8 cellular contexts compared by ENCODE assay signal in the genomic region with DNA sequence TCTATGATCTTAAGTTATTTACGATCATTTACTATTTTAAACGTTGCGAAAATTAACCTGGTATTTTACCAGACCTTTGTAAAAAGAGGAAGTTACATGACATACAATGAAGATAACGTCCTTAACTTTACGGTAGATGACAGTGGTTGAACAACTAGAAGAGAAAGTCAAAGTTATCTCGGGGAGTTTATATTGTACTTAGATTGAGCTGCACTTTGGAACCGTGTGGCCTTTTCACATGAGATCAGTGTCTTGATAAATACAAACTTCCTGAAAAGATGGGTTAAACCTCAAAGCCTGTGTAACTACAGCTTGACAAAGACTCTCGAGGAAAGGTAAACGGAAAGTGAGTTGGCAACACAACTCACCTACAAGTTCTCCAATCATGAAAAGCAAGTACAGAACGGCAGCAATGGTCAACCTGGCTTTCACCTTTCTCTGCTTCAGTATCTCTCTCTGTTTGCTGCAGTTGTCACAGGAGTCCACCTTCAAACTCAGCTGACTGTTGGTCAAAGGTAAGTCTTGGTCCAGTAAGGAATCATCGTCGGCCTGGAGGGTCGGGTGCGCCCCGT. TPM values are rescaled to one million over a fixed set of nuclear protein-coding genes. Genes with fewer than 3 reads are reported as not detected.
DNase-seq lines count a peak whose midpoint lies in the region; ATAC-seq and TF ChIP-seq lines count a peak whose summit lies in the region.

No MANE protein-coding gene starts in this region.

- no peaks in the 10 kb centered on the region for H3K4me1 ChIP-seq in NT2/D1 (ENCODE audit: insufficient read depth, insufficient read length)
- no peaks in the 10 kb centered on the region for H3K4me1 ChIP-seq in mesenchymal stem cell (ENCODE audit: control insufficient read depth, insufficient read depth, low read depth, low read length)
- H3K4me1 ChIP-seq in uterus = peaks cover 3 to 4% of the 10 kb centered on the region in 2 donors

- peak overlapping the region in 1 of 2 experiments; percentile 41 for H3K4ac ChIP-seq in mesenchymal stem cell (ENCODE audit: low read depth in 1 of 2, low read length in 2 of 2)

- no peak overlapping the region for H2AK5ac ChIP-seq in mesenchymal stem cell (ENCODE audit: low read length, severe bottlenecking)

- H3K79me1 ChIP-seq in mesenchymal stem cell (replicated peaks; ENCODE audit: low read length, poor library complexity, severe bottlenecking) = peaks cover 3% of the 10 kb centered on the region

- no peaks in the 10 kb centered on the region for H3K9me3 ChIP-seq in CD4-positive, alpha-beta T cell (ENCODE audit: control insufficient read depth, low read length)
- H3K9me3 ChIP-seq in NT2/D1 (ENCODE audit: insufficient read depth, low read length) (no peaks in the 10 kb centered on the region), mesenchymal stem cell (ENCODE audit: control insufficient read depth, low read length) (no peaks in the 10 kb centered on the region), uterus (no peaks in the 10 kb centered on the region)

- peaks cover 18% of the 10 kb centered on the region for H3K4me1 Mint-ChIP-seq in CD4-positive, alpha-beta T cell (ENCODE audit: low read depth)
- H3K4me1 Mint-ChIP-seq in central memory CD8-positive, alpha-beta T cell = peaks cover 26% of the 10 kb centered on the region

- WGBS in mesenchymal stem cell = 48% methylated on average over 14 of the region's 15 CpGs

- POLR2A ChIA-PET in CD4-positive, alpha-beta T cell (lab: Charles Lee) = interaction anchor here (1.2 to 2.4 kb wide), 2 partner anchors 66 to 119 kb away, joined by 5 to 15 read pairs; a partner anchor contains a TSS

- no peaks in the 10 kb centered on the region for H3K36me3 ChIP-seq in NT2/D1 (ENCODE audit: insufficient read depth, insufficient read length, low read length)
- H3K36me3 ChIP-seq in mesenchymal stem cell (ENCODE audit: control insufficient read depth in 1 of 2, insufficient read depth in 2 of 2, low read depth in 1 of 2, low read length in 2 of 2) = peaks cover 0 to 8% of the 10 kb centered on the region in 2 experiments
- no peaks in the 10 kb centered on the region for H3K36me3 ChIP-seq in uterus

- no peak overlapping the region for H2BK12ac ChIP-seq in mesenchymal stem cell (ENCODE audit: low read length in 2 of 2)

- DNase-seq in CD4-positive, alpha-beta T cell = no peak
- no peak for DNase-seq in NT2/D1 (ENCODE audit: low read depth, low spot score)
- DNase-seq in central memory CD8-positive, alpha-beta T cell (ENCODE audit: low spot score in 2 of 2) = no peak
- no peak for DNase-seq in mesenchymal stem cell
- no peak for DNase-seq in uterus
- DNase-seq in D341Med (ENCODE audit: low spot score) = no peak

- intact Hi-C loops in CD4-positive, alpha-beta T cell (cut with DNase I, micrococcal nuclease) = loop anchor here (2.0 to 10.0 kb wide), 5 partner anchors 63 to 93 kb away; a partner anchor contains a TSS
- intact Hi-C loops in uterus (cut with DNase I; ENCODE audit: low total_unique reads) = no loop called here

- H3K23ac ChIP-seq in mesenchymal stem cell (ENCODE audit: low read length in 2 of 2) = peak overlapping the region in 1 of 2 experiments; percentile 90

- H3K27ac Mint-ChIP-seq in CD4-positive, alpha-beta T cell = peak overlapping the region; percentile 73
- H3K27ac Mint-ChIP-seq in central memory CD8-positive, alpha-beta T cell (ENCODE audit: low read depth) = peak overlapping the region; percentile 62

- H3K27ac ChIP-seq in CD4-positive, alpha-beta T cell (ENCODE audit: low read depth, low read length) = no peak overlapping the region
- H3K27ac ChIP-seq in mesenchymal stem cell (ENCODE audit: low read length, poor library complexity, severe bottlenecking) = no peak overlapping the region
- H3K27ac ChIP-seq in uterus = peak overlapping the region; percentile 94

- TF ChIP-seq POLR2A in uterus (IDR thresholded peaks at IDR 0.05) = no peak

- no peaks in the 10 kb centered on the region for H3K27me3 Mint-ChIP-seq in CD4-positive, alpha-beta T cell
- no peaks in the 10 kb centered on the region for H3K27me3 Mint-ChIP-seq in central memory CD8-positive, alpha-beta T cell

- H2AFZ ChIP-seq in mesenchymal stem cell (ENCODE audit: low read depth, low read length) = peak overlapping the region; percentile 66

- no peak overlapping the region for H2BK15ac ChIP-seq in mesenchymal stem cell (ENCODE audit: low read depth, poor library complexity, severe bottlenecking)

- peak overlapping the region; percentile 49 for H3K4me3 ChIP-seq in NT2/D1 (ENCODE audit: insufficient read length, low read depth)
- peak overlapping the region; percentile 82 to 90 for H3K4me3 ChIP-seq in mesenchymal stem cell (ENCODE audit: insufficient read depth in 1 of 2, low read depth in 1 of 2, low read length in 2 of 2)
- H3K4me3 ChIP-seq in uterus = peak overlapping the region; percentile 60 to 79

- H2BK120ac ChIP-seq in mesenchymal stem cell (ENCODE audit: low read depth, low read length) = no peak overlapping the region

- no peak overlapping the region for H4K91ac ChIP-seq in mesenchymal stem cell (ENCODE audit: low read length)

- H3K9ac ChIP-seq in NT2/D1 (ENCODE audit: insufficient read length, low read depth) (peak overlapping the region; percentile 59), mesenchymal stem cell (ENCODE audit: low read length) (peak overlapping the region; percentile 88)

- H3K36me3 Mint-ChIP-seq in CD4-positive, alpha-beta T cell (ENCODE audit: low read depth) = peaks cover 18% of the 10 kb centered on the region
- H3K36me3 Mint-ChIP-seq in central memory CD8-positive, alpha-beta T cell (ENCODE audit: insufficient read depth) = peaks cover 2% of the 10 kb centered on the region

- no peaks in the 10 kb centered on the region for H3K9me3 Mint-ChIP-seq in CD4-positive, alpha-beta T cell
- H3K9me3 Mint-ChIP-seq in central memory CD8-positive, alpha-beta T cell = no peaks in the 10 kb centered on the region

- peak; percentile 10 for ATAC-seq in CD4-positive, alpha-beta T cell (ENCODE audit: poor library complexity)
- ATAC-seq in GM21447 (IDR thresholded peaks at IDR 0.05; ENCODE audit: unreplicated experiment) (peak; percentile 15), HG03139 (IDR thresholded peaks at IDR 0.05; ENCODE audit: unreplicated experiment) (no peak)
- ATAC-seq in central memory CD8-positive, alpha-beta T cell (replicated peaks; ENCODE audit: extremely low read depth, poor library complexity, severe bottlenecking) = no peak

- no peak overlapping the region for H4K8ac ChIP-seq in mesenchymal stem cell (ENCODE audit: low read length)

- TF ChIP-seq CTCF in CD4-positive, alpha-beta T cell (IDR thresholded peaks at IDR 0.05) = no peak
- no peak for TF ChIP-seq CTCF in uterus (IDR thresholded peaks at IDR 0.05)

- H3K4me3 Mint-ChIP-seq in CD4-positive, alpha-beta T cell = peak overlapping the region; percentile 97
- H3K4me3 Mint-ChIP-seq in central memory CD8-positive, alpha-beta T cell = peak overlapping the region; percentile 96

- peak overlapping the region in 1 of 2 experiments; percentile 62 for H3K14ac ChIP-seq in mesenchymal stem cell (ENCODE audit: low read length in 2 of 2)

- no peaks in the 10 kb centered on the region for H3K27me3 ChIP-seq in CD4-positive, alpha-beta T cell (ENCODE audit: control insufficient read depth, insufficient read depth, low read length)
- H3K27me3 ChIP-seq in NT2/D1 (ENCODE audit: insufficient read depth, insufficient read length) (peaks cover 49% of the 10 kb centered on the region), mesenchymal stem cell (ENCODE audit: control insufficient read depth in 1 of 2, insufficient read depth in 1 of 2, low read length in 2 of 2) (no peaks in the 10 kb centered on the region), uterus (no peaks in the 10 kb centered on the region)

- CTCF ChIA-PET in CD4-positive, alpha-beta T cell (lab: Charles Lee) = interaction anchor here (1.3 kb wide), 1 partner anchor 65 kb away, joined by 3 read pairs; a partner anchor contains a TSS

- peak overlapping the region; percentile 28 to 77 for H3K18ac ChIP-seq in mesenchymal stem cell (ENCODE audit: low read depth in 1 of 2, low read length in 2 of 2)

- peak overlapping the region; percentile 93 for H3K4me2 ChIP-seq in mesenchymal stem cell (ENCODE audit: low read length, poor library complexity, severe bottlenecking)

- no peak overlapping the region for H2BK5ac ChIP-seq in mesenchymal stem cell (ENCODE audit: low read depth, low read length, poor library complexity, severe bottlenecking)

RNA-seq across cellular contexts. Expression of a gene that starts 0.9 kb away (rescaled TPM):
- 1 to 10 TPM; 2.1 to 2.3 TPM for total RNA-seq in CD4-positive, alpha-beta T cell
- polyA plus RNA-seq in mesenchymal stem cell (2013, experiment 1 of 2) = 4.6 TPM
- 4.9 TPM for polyA plus RNA-seq in mesenchymal stem cell (2013, experiment 2 of 2)
- 10 to 100 TPM in 2 of 4 donors, 1 to 10 TPM in 2; 7.2 to 27.0 (median 11.3) TPM for total RNA-seq in uterus

Comparison
In these comparisons a context has a peak if more than half of its experiments do, and no peak if none do; other contexts are left out.
1. ATAC-seq: peak in CD4-positive, alpha-beta T cell (single experiment) and GM21447 (single experiment); none in central memory CD8-positive, alpha-beta T cell (single experiment) and HG03139 (single experiment).
2. H3K27ac ChIP-seq: peak in uterus (2 of 2); none in CD4-positive, alpha-beta T cell (single experiment) and mesenchymal stem cell (single experiment).
3. Peak in every context shown above with its lines, with median percentiles within 50 percentile points of each other: H3K4me3 ChIP-seq.